ENCODE assay signal across 8 cellular contexts in the genomic region with DNA sequence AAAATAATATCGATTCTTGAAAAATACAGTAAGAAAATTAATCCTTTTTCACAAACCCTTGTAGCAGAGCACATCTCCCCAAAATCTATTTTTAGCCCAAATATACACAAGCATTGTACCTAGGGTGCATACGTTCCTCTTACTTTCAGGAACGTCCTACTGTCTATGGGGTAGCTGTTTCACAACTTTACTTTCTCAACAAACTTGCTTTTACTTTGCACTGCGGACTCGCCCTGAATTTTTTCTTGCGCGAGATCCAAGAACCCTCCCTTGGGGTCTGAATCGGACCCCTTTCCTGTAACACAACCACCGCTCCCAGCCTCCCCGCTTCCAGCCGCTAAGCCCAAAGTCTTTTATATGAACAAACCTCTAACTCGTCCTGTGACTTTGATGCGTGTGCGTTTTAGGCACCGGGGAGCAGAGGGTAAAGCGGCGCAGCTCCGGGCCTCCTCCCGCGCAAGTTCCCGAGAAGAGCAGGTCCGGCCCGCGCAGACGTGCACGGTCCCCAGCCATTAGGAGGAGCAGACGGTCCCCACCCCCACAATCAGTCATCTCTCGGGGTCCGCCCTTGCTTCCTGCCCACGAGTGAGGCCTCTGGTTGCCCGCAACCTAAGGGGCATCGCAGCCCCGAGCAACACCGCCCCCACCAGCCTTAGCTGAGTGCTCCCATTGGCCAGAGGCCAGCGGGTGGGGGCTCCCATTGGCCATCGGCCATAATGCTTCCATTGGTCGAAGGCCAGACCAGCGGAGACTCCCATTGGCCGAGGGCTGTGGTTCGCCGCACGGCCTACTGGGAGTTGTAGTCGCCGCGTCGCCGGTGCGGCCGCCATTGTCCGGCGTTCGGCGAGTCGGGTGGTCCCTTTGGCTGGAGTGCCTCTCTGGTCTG. TPM values are rescaled to one million over a fixed set of nuclear protein-coding genes. Genes with fewer than 3 reads are reported as not detected.
A peak's percentile ranks its signal among the peaks of the same experiment; 100 is the strongest.
DNase-seq lines count a peak whose midpoint lies in the region; TF ChIP-seq lines count a peak whose summit lies in the region.

A gene (plus strand): TSS at position 800 of the 886 bp plus-strand sequence. CDS start 127 bp downstream, outside the sequence.

- H2AFZ ChIP-seq in neuron (ENCODE audit: low read depth, low read length): peak within 1 kb of the TSS; percentile 74

- no peaks in the 10 kb centered on the region for H3K27me3 ChIP-seq in SJSA1 (replicated peaks)
- H3K27me3 ChIP-seq in neuron (ENCODE audit: insufficient read depth, low read length): no peaks in the 10 kb centered on the region

- H3K4me1 ChIP-seq in SJSA1 (replicated peaks) (peaks cover 10% of the 10 kb centered on the region; the same call in 1 of the 2 replicates), neuron (ENCODE audit: insufficient read depth, low read length) (peaks cover 9% of the 10 kb centered on the region)

- H3K4me3 ChIP-seq in HFF-Myc (replicated peaks; ENCODE audit: low read depth, low read length) (peak within 1 kb of the TSS; percentile 86), SJSA1 (peak within 1 kb of the TSS; percentile 71), neuron (ENCODE audit: low read length) (peak within 1 kb of the TSS; percentile 73)

- H3K27ac ChIP-seq in SJSA1: peak within 1 kb of the TSS; percentile 54

- CTCF ChIA-PET in activated naive CD4-positive, alpha-beta T cell treated with anti-CD3 and anti-CD28 coated beads for 36 hours (lab: Charles Lee): no interaction called here

- DNase-seq in GM04503 (ENCODE audit: low read depth): peak; percentile 91
- peak; percentile 94 for DNase-seq in HFF-Myc (ENCODE audit: extremely low read depth, low read depth)
- peak; percentile 100 for DNase-seq in MV-4-11 (lab: John Stamatoyannopoulos, UW)
- DNase-seq in SJSA1 (ENCODE audit: low read depth in 1 of 2, low spot score in 2 of 2): peak; percentile 98 to 99
- DNase-seq in activated naive CD4-positive, alpha-beta T cell treated with anti-CD3 and anti-CD28 coated beads for 36 hours: peak; percentile 99
- peak; percentile 97 for DNase-seq in foreskin melanocyte
- DNase-seq in stromal cell of bone marrow (ENCODE audit: low read depth): peak; percentile 93

- peak within 1 kb of the TSS; percentile 88 for H3K4me3 Mint-ChIP-seq in activated naive CD4-positive, alpha-beta T cell treated with anti-CD3 and anti-CD28 coated beads for 36 hours

- peaks cover 25% of the 10 kb centered on the region for H3K4me1 Mint-ChIP-seq in activated naive CD4-positive, alpha-beta T cell treated with anti-CD3 and anti-CD28 coated beads for 36 hours (ENCODE audit: low read depth)

- intact Hi-C loops in activated naive CD4-positive, alpha-beta T cell treated with anti-CD3 and anti-CD28 coated beads for 36 hours (cut with micrococcal nuclease): loop anchor here (1.0 to 5.0 kb wide), 13 partner anchors 27 to 866 kb away; a partner anchor contains a TSS

- peaks cover 37% of the 10 kb centered on the region for H3K36me3 ChIP-seq in SJSA1
- H3K36me3 ChIP-seq in neuron (ENCODE audit: insufficient read depth, low read length): peaks cover 56% of the 10 kb centered on the region

- no peak for TF ChIP-seq CTCF in HFF-Myc (IDR thresholded peaks at IDR 0.05; ENCODE audit: low read depth, low read length, missing control alignments)

- H3K27me3 Mint-ChIP-seq in activated naive CD4-positive, alpha-beta T cell treated with anti-CD3 and anti-CD28 coated beads for 36 hours (ENCODE audit: low read depth): no peaks in the 10 kb centered on the region

- peaks cover 64% of the 10 kb centered on the region for H3K36me3 Mint-ChIP-seq in activated naive CD4-positive, alpha-beta T cell treated with anti-CD3 and anti-CD28 coated beads for 36 hours (ENCODE audit: low read depth)

- peaks cover 21% of the 10 kb centered on the region for H3K9me3 Mint-ChIP-seq in activated naive CD4-positive, alpha-beta T cell treated with anti-CD3 and anti-CD28 coated beads for 36 hours

- peaks cover 7% of the 10 kb centered on the region for H3K9me3 ChIP-seq in SJSA1 (replicated peaks)
- peaks cover 51% of the 10 kb centered on the region for H3K9me3 ChIP-seq in neuron (ENCODE audit: low read length)

- H3K27ac Mint-ChIP-seq in activated naive CD4-positive, alpha-beta T cell treated with anti-CD3 and anti-CD28 coated beads for 36 hours: peak within 1 kb of the TSS; percentile 93

RNA-seq across cellular contexts. Expression of the gene that starts here (rescaled TPM):
- total RNA-seq in SJSA1 (2014; rRNA removed; shearing (Covaris generic)): 2.5 and 4.1 TPM in 2 replicates
- 1 to 10 TPM; 3.2 to 3.6 TPM for total RNA-seq in activated naive CD4-positive, alpha-beta T cell treated with anti-CD3 and anti-CD28 coated beads for 36 hours

Comparison
In these comparisons a context has a peak if more than half of its experiments do, and no peak if none do; other contexts are left out.
1. Peak in every context shown above with its lines: DNase-seq, H3K4me3 ChIP-seq and H3K27ac ChIP-seq.